In the genomic region with DNA sequence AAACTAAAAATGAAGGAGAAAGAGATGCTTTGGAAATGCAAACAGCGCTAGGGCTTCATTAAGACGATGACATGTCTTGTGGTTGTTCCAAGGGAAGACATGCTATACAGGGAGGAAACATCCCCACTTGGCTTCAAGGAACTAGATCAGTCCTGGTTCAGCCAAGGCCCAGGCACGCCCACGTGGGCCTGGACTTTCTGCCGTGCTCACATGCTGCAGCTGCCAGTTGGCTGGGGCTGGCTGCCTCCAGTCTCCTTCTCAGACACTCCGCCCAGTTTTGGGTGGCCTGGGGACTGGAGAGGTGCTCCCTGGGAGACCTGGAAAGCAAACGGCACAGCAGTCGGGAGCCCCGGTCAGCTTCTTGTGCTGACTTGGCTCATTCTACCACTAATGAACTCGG, we compare ENCODE assay signal across 20 cellular contexts.
A peak's percentile ranks its signal among the peaks of the same experiment; 100 is the strongest.
DNase-seq lines count a peak whose midpoint lies in the region; ATAC-seq and TF ChIP-seq lines count a peak whose summit lies in the region.
"Had no signal": no experiment of that assay in that cellular context is flagged by ENCODE, and none has a peak within 500 bp of the region (broad histone marks: within the 10 kb centered on the region; RNA-seq: fewer than 3 reads in every experiment).

No MANE protein-coding gene starts in this region.

- in situ Hi-C loops in KBM-7 (cut with MboI; ENCODE audit: low pct_unique_long_range_greater_than_20kb, low sequenced_read_pairs) = no loop called here

- intact Hi-C loops in left cardiac atrium (cut with DNase I) (no loop called here), aorta (cut with DNase I) (no loop called here)

- H3K27ac ChIP-seq in osteoblast (ENCODE audit: low read depth, low read length) (no peak overlapping the region), aorta (ENCODE audit: low read depth in 1 of 2, low read length in 2 of 2) (no peak overlapping the region)
- H3K27ac ChIP-seq: PC-9 had no signal

- H3K4me1 ChIP-seq in osteoblast (ENCODE audit: insufficient read depth, low read length) (peaks cover 5% of the 10 kb centered on the region), aorta (ENCODE audit: control insufficient read depth in 1 of 2, insufficient read depth in 2 of 2, low read length in 2 of 2) (no peaks in the 10 kb centered on the region)

- no peak overlapping the region for H3K4me2 ChIP-seq in osteoblast (ENCODE audit: insufficient read depth, low read length)
- H3K4me2 ChIP-seq: PC-9, SK-N-SH had no signal

- peaks cover 46% of the 10 kb centered on the region for H3K79me2 ChIP-seq in osteoblast (ENCODE audit: insufficient read depth, low read length)

- H3K9me3 ChIP-seq in osteoblast (ENCODE audit: low read depth, low read length) = no peaks in the 10 kb centered on the region
- H3K9me3 ChIP-seq in aorta (ENCODE audit: control insufficient read depth, low read length) = no peaks in the 10 kb centered on the region
- H3K9me3 ChIP-seq: SK-N-SH had no signal

- WGBS in aorta, 2 donors = 24 to 25% methylated on average over 10 of the region's 10 CpGs

- no peak overlapping the region for H2AFZ ChIP-seq in osteoblast (ENCODE audit: low read length)
- H2AFZ ChIP-seq: PC-9 had no signal

- no peak for TF ChIP-seq CTCF in osteoblast (IDR thresholded peaks at IDR 0.05; ENCODE audit: extremely low read depth, low read depth, low read length)

- peaks cover 6% of the 10 kb centered on the region for H3K36me3 ChIP-seq in osteoblast (ENCODE audit: insufficient read depth, low read length)
- no peaks in the 10 kb centered on the region for H3K36me3 ChIP-seq in aorta (ENCODE audit: control insufficient read depth in 1 of 2, insufficient read depth in 2 of 2, low read length in 1 of 2)

- H3K27me3 ChIP-seq in osteoblast (ENCODE audit: insufficient read depth, low read length) = no peaks in the 10 kb centered on the region
- H3K27me3 ChIP-seq in aorta (ENCODE audit: control insufficient read depth in 1 of 2, insufficient read depth in 2 of 2, low read length in 1 of 2) = no peaks in the 10 kb centered on the region

- H3K4me3 ChIP-seq in osteoblast (ENCODE audit: insufficient read depth, low read length) (no peak overlapping the region), aorta (ENCODE audit: low read length in 2 of 2) (no peak overlapping the region)
- H3K4me3 ChIP-seq: PC-9 had no signal

- peak; percentile 69 to 84 for ATAC-seq in left cardiac atrium
- peak; percentile 81 for ATAC-seq in aorta (ENCODE audit: low FRiP score)
- ATAC-seq: activated CD4-positive, CD25-positive, alpha-beta regulatory T cell treated with anti-CD3 and anti-CD28 coated beads, Interleukin-2, amount 50 U/mL, for 24 hours; activated CD8-positive, alpha-beta T cell treated with anti-CD3 and anti-CD28 coated beads, Interleukin-2, amount 10 ng/mL, durations not matched to agents 7 days and 5 days; activated T-cell treated with anti-CD3 and anti-CD28 coated beads, Interleukin-2, amount 50 U/mL, for 4 hours; HCT116; stimulated activated naive B cell treated with anti-CD40 and anti-IgM and Interleukin-4, amounts not matched to agents 10 μg/mL and 1 μg/mL and 100 μg/mL, for 72 hours had no signal

- peaks cover 13% of the 10 kb centered on the region for H4K20me1 ChIP-seq in osteoblast (ENCODE audit: insufficient read depth, low read length)

- DNase-seq in NCI-H82 (lab: John Stamatoyannopoulos, UW) (peak; percentile 12), NCI-H82 treated with DMSO at 0.1 percent for 48 hours (lab: John Stamatoyannopoulos, UW; ENCODE audit: unreplicated experiment) (no peak), left cardiac atrium (peak; percentile 76), osteoblast (ENCODE audit: insufficient read length, low spot score, missing footprints) (peak; percentile 58), aorta (peak; percentile 81 to 88), NCI-H1092 (lab: John Stamatoyannopoulos, UW) (no peak), KBM-7 (no peak), SW480 (ENCODE audit: low spot score) (no peak)
- DNase-seq: activated CD8-positive, alpha-beta T cell treated with anti-CD3 and anti-CD28 coated beads, Interleukin-2, amount 10 ng/mL, durations not matched to agents 7 days and 5 days; activated T-cell treated with anti-CD3 and anti-CD28 coated beads, Interleukin-2, amount 50 U/mL, for 4 hours; foreskin fibroblast; GDM1; kidney glomerular epithelial cell; NCI-H146; NCI-H2171; PC-9; SK-N-SH; stimulated activated naive B cell treated with anti-CD40 and anti-IgM and Interleukin-4, amounts not matched to agents 10 μg/mL and 1 μg/mL and 100 μg/mL, for 72 hours had no signal

Comparison
In these comparisons a context has a peak if more than half of its experiments do, and no peak if none do; other contexts are left out.
1. DNase-seq: peak in NCI-H82 (single experiment), left cardiac atrium (single experiment), osteoblast (single experiment) and aorta (2 of 2); none in NCI-H82 treated with DMSO at 0.1 percent for 48 hours (single experiment), NCI-H1092 (single experiment), KBM-7 (single experiment) and SW480 (single experiment).